ENCODE assay signal across 8 cellular contexts in genomic region chr14:90828642-90829487, GRCh38. TPM values are rescaled to one million over a fixed set of nuclear protein-coding genes. Genes with fewer than 3 reads are reported as not detected.
A peak's percentile ranks its signal among the peaks of the same experiment; 100 is the strongest.
DNase-seq lines count a peak whose midpoint lies in the region; ATAC-seq and TF ChIP-seq lines count a peak whose summit lies in the region.

No MANE protein-coding gene starts in this region.

- no peak overlapping the region for H3K27ac ChIP-seq in AG04450 (ENCODE audit: low read depth, low read length)

- peak; percentile 48 for ATAC-seq in GM21515 (IDR thresholded peaks at IDR 0.05; ENCODE audit: unreplicated experiment)
- ATAC-seq in naive thymus-derived CD8-positive, alpha-beta T cell = peak; percentile 16 to 22

- peaks cover 11% of the 10 kb centered on the region for H3K27me3 ChIP-seq in AG04450 (ENCODE audit: control insufficient read depth, insufficient read depth, low read length)

- DNase-seq in AG04450 (ENCODE audit: low read depth, low spot score) (no peak), OCI-M1 (lab: John Stamatoyannopoulos, UW) (peak; percentile 67), NCI-H748 treated with DMSO at 0.1 percent for 48 hours (lab: John Stamatoyannopoulos, UW) (no peak), DMS153 (lab: John Stamatoyannopoulos, UW) (no peak), activated gamma-delta T cell treated with Interleukin-2 at 50 U/mL for 16 hours (no peak)
- peak in 4 of 10 donors; percentile 12 to 32 (median 20) for DNase-seq in naive thymus-derived CD8-positive, alpha-beta T cell

- CTCF ChIA-PET in AG04450 (lab: Charles Lee) = interaction anchor here (0.8 to 1.1 kb wide), 2 partner anchors 12 to 13 kb away, joined by 4 read pairs; no protein-coding TSS in a partner anchor

- H3K27ac Mint-ChIP-seq in dendritic cell treated with granulocyte-macrophage colony-stimulating factor and Interleukin-4, amounts not matched to agents 40 ng/mL and 50 ng/mL, for 4 days = peak overlapping the region; percentile 95
- peak overlapping the region; percentile 78 to 94 (median 90) for H3K27ac Mint-ChIP-seq in naive thymus-derived CD8-positive, alpha-beta T cell

- intact Hi-C loops in dendritic cell treated with granulocyte-macrophage colony-stimulating factor and Interleukin-4, amounts not matched to agents 40 ng/mL and 50 ng/mL, for 4 days (cut with micrococcal nuclease) = loop anchor here (5.0 kb wide), 1 partner anchor 72 kb away; no protein-coding TSS in a partner anchor

- H3K9me3 ChIP-seq in AG04450 (ENCODE audit: control insufficient read depth, insufficient read depth, low read length) = peaks cover 6% of the 10 kb centered on the region

- peaks cover 28% of the 10 kb centered on the region for H3K4me1 Mint-ChIP-seq in dendritic cell treated with granulocyte-macrophage colony-stimulating factor and Interleukin-4, amounts not matched to agents 40 ng/mL and 50 ng/mL, for 4 days (ENCODE audit: low read depth)
- H3K4me1 Mint-ChIP-seq in naive thymus-derived CD8-positive, alpha-beta T cell = peaks cover 9 to 22% (median 19%) of the 10 kb centered on the region in 4 donors

- peaks cover 19% of the 10 kb centered on the region for H3K27me3 Mint-ChIP-seq in dendritic cell treated with granulocyte-macrophage colony-stimulating factor and Interleukin-4, amounts not matched to agents 40 ng/mL and 50 ng/mL, for 4 days
- no peaks in the 10 kb centered on the region for H3K27me3 Mint-ChIP-seq in naive thymus-derived CD8-positive, alpha-beta T cell

- TF ChIP-seq CTCF in AG04450 (IDR thresholded peaks at IDR 0.05; ENCODE audit: low read depth, low read length) = no peak

- POLR2A ChIA-PET in AG04450 (lab: Yijun Ruan, JAX) = no interaction called here
- POLR2A ChIA-PET in naive thymus-derived CD8-positive, alpha-beta T cell (lab: Charles Lee) = no interaction called here

- H3K36me3 Mint-ChIP-seq in dendritic cell treated with granulocyte-macrophage colony-stimulating factor and Interleukin-4, amounts not matched to agents 40 ng/mL and 50 ng/mL, for 4 days (ENCODE audit: low read depth) = peaks cover 6% of the 10 kb centered on the region
- peaks cover 0 to 4% (median 0%) of the 10 kb centered on the region in 3 donors for H3K36me3 Mint-ChIP-seq in naive thymus-derived CD8-positive, alpha-beta T cell

- peak overlapping the region; percentile 17; the same call in 1 of the 2 replicates for H3K4me3 ChIP-seq in AG04450 (ENCODE audit: low read depth, low read length)

- peaks cover 14% of the 10 kb centered on the region for H3K9me3 Mint-ChIP-seq in dendritic cell treated with granulocyte-macrophage colony-stimulating factor and Interleukin-4, amounts not matched to agents 40 ng/mL and 50 ng/mL, for 4 days
- H3K9me3 Mint-ChIP-seq in naive thymus-derived CD8-positive, alpha-beta T cell = peaks cover 0 to 9% (median 5%) of the 10 kb centered on the region in 9 donors

- peak overlapping the region; percentile 55 for H3K4me3 Mint-ChIP-seq in dendritic cell treated with granulocyte-macrophage colony-stimulating factor and Interleukin-4, amounts not matched to agents 40 ng/mL and 50 ng/mL, for 4 days
- H3K4me3 Mint-ChIP-seq in naive thymus-derived CD8-positive, alpha-beta T cell = peak overlapping the region; percentile 73 to 92 (median 84)

RNA-seq across cellular contexts. Expression of gene TTC7B, which starts 12.6 kb away (rescaled TPM):
- 36.0 and 37.7 TPM in 2 replicates for polyA plus RNA-seq in AG04450 (2011; rRNA removed)
- 60.6 and 66.7 TPM in 2 replicates for polyA minus RNA-seq in AG04450 (2011; rRNA and poly(A)+ RNA removed)
- under 1 TPM; 0.41 to 0.81 TPM for total RNA-seq in naive thymus-derived CD8-positive, alpha-beta T cell
- polyA plus RNA-seq in naive thymus-derived CD8-positive, alpha-beta T cell = under 1 TPM; 0.01 to 0.50 (median 0.40) TPM

Comparison
In these comparisons a context has a peak if more than half of its experiments do, and no peak if none do; other contexts are left out.
1. RNA of gene TTC7B, which starts 12.6 kb away (polyA plus RNA-seq): 36.0 to 37.7 TPM in AG04450; 0.01 to 0.50 TPM in naive thymus-derived CD8-positive, alpha-beta T cell; every median in the first group is over 10 times any median in the second.